ENCODE assay signal across 8 cellular contexts in the genomic region with DNA sequence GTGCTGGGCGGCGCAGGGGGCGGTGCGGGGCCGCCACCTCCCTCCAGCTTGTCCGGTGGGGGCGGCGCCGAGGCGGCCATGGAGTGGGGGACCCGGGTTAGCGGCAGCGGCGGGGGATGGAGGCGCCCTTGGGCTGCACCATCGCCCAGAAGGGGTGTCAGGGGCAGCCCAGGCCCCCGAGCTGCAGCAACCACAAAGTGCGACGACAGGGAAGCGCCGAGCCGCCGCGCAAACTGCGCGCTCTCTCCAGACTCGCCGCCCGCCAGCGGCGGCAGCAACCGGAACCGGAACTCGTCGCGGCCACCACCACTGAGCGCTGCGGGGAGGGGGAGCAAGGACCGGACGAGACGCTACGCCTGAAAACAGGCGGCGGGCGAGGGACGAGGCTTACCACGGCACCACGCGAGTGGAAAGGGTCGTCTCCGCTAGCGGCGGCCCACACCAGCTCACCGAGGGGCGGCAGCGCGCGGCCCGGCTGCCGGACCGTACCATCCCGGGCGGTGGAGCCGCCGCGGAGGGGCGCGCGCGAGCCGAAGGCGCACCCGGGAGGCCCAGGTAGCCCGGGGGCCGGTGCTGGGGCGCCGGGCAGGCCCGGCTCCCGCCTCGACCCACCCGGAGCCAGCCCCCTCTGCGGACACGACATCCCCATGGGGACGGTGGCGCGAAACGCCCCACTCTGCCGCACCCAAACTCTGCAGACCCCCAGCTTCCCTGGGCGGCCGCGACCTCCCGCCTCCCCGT. TPM values are rescaled to one million over a fixed set of nuclear protein-coding genes. Genes with fewer than 3 reads are reported as not detected.
A peak's percentile ranks its signal among the peaks of the same experiment; 100 is the strongest.
DNase-seq lines count a peak whose midpoint lies in the region; ATAC-seq, FAIRE-seq and TF ChIP-seq lines count a peak whose summit lies in the region.

A gene with protein sequence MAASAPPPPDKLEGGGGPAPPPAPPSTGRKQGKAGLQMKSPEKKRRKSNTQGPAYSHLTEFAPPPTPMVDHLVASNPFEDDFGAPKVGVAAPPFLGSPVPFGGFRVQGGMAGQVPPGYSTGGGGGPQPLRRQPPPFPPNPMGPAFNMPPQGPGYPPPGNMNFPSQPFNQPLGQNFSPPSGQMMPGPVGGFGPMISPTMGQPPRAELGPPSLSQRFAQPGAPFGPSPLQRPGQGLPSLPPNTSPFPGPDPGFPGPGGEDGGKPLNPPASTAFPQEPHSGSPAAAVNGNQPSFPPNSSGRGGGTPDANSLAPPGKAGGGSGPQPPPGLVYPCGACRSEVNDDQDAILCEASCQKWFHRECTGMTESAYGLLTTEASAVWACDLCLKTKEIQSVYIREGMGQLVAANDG (minus strand): TSS at position 286 of the 741 bp plus-strand sequence. CDS start 206 bp downstream, at position 80.

- H3K9me3 Mint-ChIP-seq in WTC11: no peaks in the 10 kb centered on the region

- peak in 1 of 2 experiments; percentile 81; a peak in 4 of 5 replicates for TF ChIP-seq RAD21 in A549 (conservative IDR thresholded peaks at IDR 0.05 in 1 of 2, IDR thresholded peaks at IDR 0.05 in 1 of 2)

- POLR2A ChIA-PET in A549 (lab: Yijun Ruan, JAX): interaction anchor here (0.7 to 2.8 kb wide), 7 partner anchors 11 to 103 kb away, joined by 3 to 67 read pairs (median 4); a partner anchor contains a TSS
- POLR2A ChIA-PET in WTC11 (lab: Charles Lee): interaction anchor here (0.6 to 3.2 kb wide), 7 partner anchors 9 to 161 kb away, joined by 3 to 26 read pairs (median 8); a partner anchor contains a TSS

- H3K27ac Mint-ChIP-seq in WTC11: peak within 1 kb of the TSS; percentile 91

- peak within 1 kb of the TSS; percentile 93 for H3K4me3 Mint-ChIP-seq in WTC11

- peaks cover 44% of the 10 kb centered on the region for H3K36me3 Mint-ChIP-seq in WTC11

- TF ChIP-seq POLR2A in A549 (IDR thresholded peaks at IDR 0.05; ENCODE audit: low read length): peak; percentile 66

- H3K4me3 ChIP-seq in A549: peak within 1 kb of the TSS; percentile 74
- peak within 1 kb of the TSS; percentile 59 to 75 for H3K4me3 ChIP-seq in cardiac fibroblast (replicated peaks in 1 of 2; ENCODE audit: low read depth in 2 of 2, low read length in 2 of 2)

- DNase-seq in A549 (ENCODE audit: low read depth in 1 of 2, low spot score in 1 of 2) (peak; percentile 76 to 81), NCI-H2171 (lab: John Stamatoyannopoulos, UW) (peak; percentile 61), WTC11 (ENCODE audit: low spot score) (peak; percentile 83), cardiac fibroblast (ENCODE audit: low read depth in 2 of 2) (peak; percentile 77 to 80), iris pigment epithelial cell (ENCODE audit: low read depth) (peak; percentile 78)
- peak; percentile 62 to 82 (median 63) for DNase-seq in stimulated activated CD4-positive, alpha-beta T cell treated with anti-CD3 and anti-CD28 coated beads, Interleukin-12 subunit alpha, Interleukin-12 subunit beta, amount 100 ng/mL, for 48 hours (ENCODE audit: low read depth in 2 of 3, low spot score in 1 of 3)

- peak; percentile 82 to 90 for ATAC-seq in A549
- peak; percentile 71 for ATAC-seq in GM18517 (IDR thresholded peaks at IDR 0.05; ENCODE audit: unreplicated experiment)
- ATAC-seq in HG03025 (IDR thresholded peaks at IDR 0.05; ENCODE audit: low FRiP score, unreplicated experiment): peak; percentile 72
- ATAC-seq in WTC11: peak; percentile 66

- TF ChIP-seq EP300 in A549 (IDR thresholded peaks at IDR 0.05): no peak

- H3K9me3 ChIP-seq in A549: no peaks in the 10 kb centered on the region

- 0% methylated on average over 25 of the region's 93 CpGs for WGBS in A549 (ENCODE audit: missing lambda C conversion rate)

- no peaks in the 10 kb centered on the region for H3K27me3 Mint-ChIP-seq in WTC11 (ENCODE audit: low read depth)

- H3K27ac ChIP-seq in A549: peak within 1 kb of the TSS; percentile 97

- peak within 1 kb of the TSS; percentile 99 for H3K4me2 ChIP-seq in A549

- CTCF ChIA-PET in A549 (lab: Yijun Ruan, JAX): interaction anchor here (0.5 to 3.4 kb wide), 9 partner anchors 9 to 1189 kb away, joined by 3 to 19 read pairs (median 4); a partner anchor contains a TSS
- CTCF ChIA-PET in WTC11 (lab: Charles Lee): interaction anchor here (0.7 to 4.1 kb wide), 13 partner anchors 10 to 211 kb away, joined by 3 to 33 read pairs (median 7); a partner anchor contains a TSS

- peaks cover 28% of the 10 kb centered on the region for H3K4me1 ChIP-seq in A549

- H3K4me1 Mint-ChIP-seq in WTC11: peaks cover 32% of the 10 kb centered on the region

- TF ChIP-seq CTCF in A549 (IDR thresholded peaks at IDR 0.05) (peak; percentile 90), WTC11 (IDR thresholded peaks at IDR 0.05) (no peak), cardiac fibroblast (IDR thresholded peaks at IDR 0.05; ENCODE audit: low read depth, low read length) (no peak)

- FAIRE-seq in A549 (lab: Jason Lieb, UNC): no peak

TF ChIP-seq in A549, 52 proteins besides CTCF, POLR2A, EP300 and RAD21 (continues in another document):
- TF ChIP-seq, protein P1, sequence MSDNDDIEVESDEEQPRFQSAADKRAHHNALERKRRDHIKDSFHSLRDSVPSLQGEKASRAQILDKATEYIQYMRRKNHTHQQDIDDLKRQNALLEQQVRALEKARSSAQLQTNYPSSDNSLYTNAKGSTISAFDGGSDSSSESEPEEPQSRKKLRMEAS (IDR thresholded peaks at IDR 0.05): peak; percentile 69; the same call in 1 of the 2 replicates
- TF ChIP-seq RFX5 (IDR thresholded peaks at IDR 0.05) (0 out of 2 replicates have a peak, but pooled peaks have one; percentile 26), NFE2L2 (conservative IDR thresholded peaks at IDR 0.05; ENCODE audit: low read length) (no peak), NPAS2 (CRISPR knock-in tag; IDR thresholded peaks at IDR 0.05; ENCODE audit: borderline replicate concordance) (no peak), SMC3 (IDR thresholded peaks at IDR 0.05) (peak; percentile 79), CHD2 (IDR thresholded peaks at IDR 0.05; ENCODE audit: low read length, partially characterized antibody) (no peak), FOSL2 (IDR thresholded peaks at IDR 0.05) (no peak), FOSL2 (CRISPR knock-in tag; IDR thresholded peaks at IDR 0.05) (peak; percentile 30), KDM1A (IDR thresholded peaks at IDR 0.05; ENCODE audit: low read depth) (no peak)
- TF ChIP-seq, protein P2, sequence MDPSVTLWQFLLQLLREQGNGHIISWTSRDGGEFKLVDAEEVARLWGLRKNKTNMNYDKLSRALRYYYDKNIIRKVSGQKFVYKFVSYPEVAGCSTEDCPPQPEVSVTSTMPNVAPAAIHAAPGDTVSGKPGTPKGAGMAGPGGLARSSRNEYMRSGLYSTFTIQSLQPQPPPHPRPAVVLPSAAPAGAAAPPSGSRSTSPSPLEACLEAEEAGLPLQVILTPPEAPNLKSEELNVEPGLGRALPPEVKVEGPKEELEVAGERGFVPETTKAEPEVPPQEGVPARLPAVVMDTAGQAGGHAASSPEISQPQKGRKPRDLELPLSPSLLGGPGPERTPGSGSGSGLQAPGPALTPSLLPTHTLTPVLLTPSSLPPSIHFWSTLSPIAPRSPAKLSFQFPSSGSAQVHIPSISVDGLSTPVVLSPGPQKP (IDR thresholded peaks at IDR 0.05; ENCODE audit: low read depth, low read length): no peak

TF ChIP-seq in WTC11, 78 proteins besides CTCF, POLR2A, EP300 and RAD21 (continues in another document):
- no peak for TF ChIP-seq HMGA2 (CRISPR knock-in tag; IDR thresholded peaks at IDR 0.05)
- TF ChIP-seq ZNF423 (CRISPR knock-in tag; IDR thresholded peaks at IDR 0.05): no peak
- TF ChIP-seq, protein P3, sequence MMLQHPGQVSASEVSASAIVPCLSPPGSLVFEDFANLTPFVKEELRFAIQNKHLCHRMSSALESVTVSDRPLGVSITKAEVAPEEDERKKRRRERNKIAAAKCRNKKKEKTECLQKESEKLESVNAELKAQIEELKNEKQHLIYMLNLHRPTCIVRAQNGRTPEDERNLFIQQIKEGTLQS (CRISPR knock-in tag; conservative IDR thresholded peaks at IDR 0.05): no peak
- TF ChIP-seq, protein P4, sequence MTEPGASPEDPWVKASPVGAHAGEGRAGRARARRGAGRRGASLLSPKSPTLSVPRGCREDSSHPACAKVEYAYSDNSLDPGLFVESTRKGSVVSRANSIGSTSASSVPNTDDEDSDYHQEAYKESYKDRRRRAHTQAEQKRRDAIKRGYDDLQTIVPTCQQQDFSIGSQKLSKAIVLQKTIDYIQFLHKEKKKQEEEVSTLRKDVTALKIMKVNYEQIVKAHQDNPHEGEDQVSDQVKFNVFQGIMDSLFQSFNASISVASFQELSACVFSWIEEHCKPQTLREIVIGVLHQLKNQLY (CRISPR knock-in tag; IDR thresholded peaks at IDR 0.05): peak; percentile 81; the same call in 1 of the 2 replicates
- peak; percentile 96; the same call in 1 of the 2 replicates for TF ChIP-seq NR3C1 (CRISPR knock-in tag; conservative IDR thresholded peaks at IDR 0.05; ENCODE audit: low read depth)
- no peak for TF ChIP-seq RORB (CRISPR knock-in tag; IDR thresholded peaks at IDR 0.05)

RNA-seq across cellular contexts. Expression of the gene that starts here (rescaled TPM):
- polyA plus RNA-seq in A549 (2011; rRNA removed) (24.6 and 25.8 TPM in 2 replicates), A549 (2017; fragmentation: RNase III; extraction: RNeasy Plus Mini Kit Qiagen cat#74134 plus additional on column Dnase treatment) (15.7 to 18.9 TPM (median 18.3 TPM) in 3 replicates)
- 10.6 and 14.7 TPM in 2 replicates for polyA plus RNA-seq in A549 (2012; cell fraction: cytosol; rRNA removed)
- polyA plus RNA-seq in A549 (2012; cell fraction: nucleus; rRNA removed): 20.7 and 22.9 TPM in 2 replicates
- polyA minus RNA-seq in A549 (2011; rRNA and poly(A)+ RNA removed): 21.2 and 21.6 TPM in 2 replicates
- 37.4 to 38.8 TPM (median 38.0 TPM) in 3 replicates for total RNA-seq in WTC11 (2021)

Comparison
In these comparisons a context has a peak if more than half of its experiments do, and no peak if none do; other contexts are left out.
1. Peak in every context shown above with its lines: DNase-seq, ATAC-seq, H3K4me3 ChIP-seq and H3K27ac ChIP-seq.